In genomic region chr1:234848972-234849641, GRCh38 we compare ENCODE assay signal across 9 cellular contexts.
A peak's percentile ranks its signal among the peaks of the same experiment; 100 is the strongest.
DNase-seq lines count a peak whose midpoint lies in the region; ATAC-seq and TF ChIP-seq lines count a peak whose summit lies in the region.
"Had no signal": no experiment of that assay in that cellular context is flagged by ENCODE, and none has a peak within 500 bp of the region (broad histone marks: within the 10 kb centered on the region; RNA-seq: fewer than 3 reads in every experiment).

No MANE protein-coding gene starts in this region.

- POLR2A ChIA-PET in MCF 10A (lab: Yijun Ruan, JAX): interaction anchor here (0.5 kb wide), 1 partner anchor 103 kb away, joined by 3 read pairs; no protein-coding TSS in a partner anchor

- TF ChIP-seq EP300 in upper lobe of left lung (IDR thresholded peaks at IDR 0.05): no peak

- CTCF ChIA-PET in MCF 10A (lab: Yijun Ruan, JAX): interaction anchor here (0.9 kb wide), 1 partner anchor 18 kb away, joined by 4 read pairs; no protein-coding TSS in a partner anchor

- BruUV-seq in MCF 10A (replicated peaks; lab: Mats Ljungman, UMichigan): no TSS peak

- TF ChIP-seq POLR2A in breast epithelium (IDR thresholded peaks at IDR 0.05) (no peak), upper lobe of left lung (IDR thresholded peaks at IDR 0.05) (no peak)

- intact Hi-C loops in MCF 10A (cut with micrococcal nuclease) (no loop called here), breast epithelium (cut with DNase I; ENCODE audit: low total_unique reads) (no loop called here), left ventricle myocardium inferior (cut with micrococcal nuclease) (no loop called here)

- H3K9me3 Mint-ChIP-seq in MCF 10A (ENCODE audit: unreplicated experiment): no peaks in the 10 kb centered on the region
- H3K9me3 Mint-ChIP-seq: CD4-positive, CD25-positive, alpha-beta regulatory T cell had no signal

- no peak for TF ChIP-seq CTCF in MCF 10A (IDR thresholded peaks at IDR 0.05; ENCODE audit: unreplicated experiment)
- TF ChIP-seq CTCF in breast epithelium (IDR thresholded peaks at IDR 0.05): no peak
- peak; percentile 13 for TF ChIP-seq CTCF in left ventricle myocardium inferior (IDR thresholded peaks at IDR 0.05; ENCODE audit: borderline replicate concordance)
- TF ChIP-seq CTCF in upper lobe of left lung (IDR thresholded peaks at IDR 0.05): no peak

- H3K4me1 ChIP-seq in breast epithelium: no peaks in the 10 kb centered on the region
- H3K4me1 ChIP-seq in left ventricle myocardium inferior: peaks cover 28% of the 10 kb centered on the region
- peaks cover 28 to 45% (median 32%) of the 10 kb centered on the region in 4 donors for H3K4me1 ChIP-seq in upper lobe of left lung

- no peaks in the 10 kb centered on the region for H3K36me3 Mint-ChIP-seq in MCF 10A (ENCODE audit: insufficient read depth, unreplicated experiment)
- H3K36me3 Mint-ChIP-seq: CD4-positive, CD25-positive, alpha-beta regulatory T cell had no signal

- no peaks in the 10 kb centered on the region for H3K9me3 ChIP-seq in breast epithelium
- no peaks in the 10 kb centered on the region for H3K9me3 ChIP-seq in left ventricle myocardium inferior (replicated peaks)
- H3K9me3 ChIP-seq in upper lobe of left lung: no peaks in the 10 kb centered on the region

- no peak overlapping the region for H3K4me3 Mint-ChIP-seq in MCF 10A (ENCODE audit: unreplicated experiment)
- H3K4me3 Mint-ChIP-seq: CD4-positive, CD25-positive, alpha-beta regulatory T cell had no signal

- DNase-seq in MCF 10A (ENCODE audit: unreplicated experiment) (peak; percentile 37), breast epithelium (ENCODE audit: low spot score in 2 of 2) (no peak), left ventricle myocardium inferior (no peak), upper lobe of left lung (peak in 1 of 2 donors; percentile 40), left lobe of liver (ENCODE audit: low spot score) (no peak), NCI-H2227 (lab: John Stamatoyannopoulos, UW; ENCODE audit: unreplicated experiment) (no peak)
- DNase-seq: CD4-positive, CD25-positive, alpha-beta regulatory T cell had no signal

- H3K4me3 ChIP-seq in breast epithelium (no peak overlapping the region), left ventricle myocardium inferior (no peak overlapping the region), upper lobe of left lung (no peak overlapping the region)

- H3K27me3 Mint-ChIP-seq in MCF 10A (ENCODE audit: insufficient read depth, unreplicated experiment): no peaks in the 10 kb centered on the region

- ATAC-seq in SK-N-SH treated with all-trans-retinoic acid at 6 μM for 48 hours: peak; percentile 21; the same call in 1 of the 3 replicates
- ATAC-seq in upper lobe of left lung (ENCODE audit: low FRiP score in 2 of 2): peak; percentile 56 to 73
- no peak for ATAC-seq in left lobe of liver
- no peak for ATAC-seq in HG03442 (IDR thresholded peaks at IDR 0.05; ENCODE audit: unreplicated experiment)

- WGBS in upper lobe of left lung, 2 donors: 44 to 54% methylated on average over 6 of the region's 6 CpGs

- H3K27ac ChIP-seq in breast epithelium (peak overlapping the region in 1 of 2 donors; percentile 19), left ventricle myocardium inferior (replicated peaks) (peak overlapping the region; percentile 36), upper lobe of left lung (peak overlapping the region; percentile 6 to 64 (median 46))

- H3K27me3 ChIP-seq in breast epithelium (no peaks in the 10 kb centered on the region), left ventricle myocardium inferior (ENCODE audit: low read depth) (no peaks in the 10 kb centered on the region), upper lobe of left lung (no peaks in the 10 kb centered on the region)

- H3K4me1 Mint-ChIP-seq in MCF 10A (ENCODE audit: insufficient read depth, unreplicated experiment): peaks cover 19% of the 10 kb centered on the region

- H3K27ac Mint-ChIP-seq in MCF 10A (ENCODE audit: low read depth, unreplicated experiment): no peak overlapping the region

- H3K36me3 ChIP-seq in breast epithelium: no peaks in the 10 kb centered on the region
- H3K36me3 ChIP-seq in left ventricle myocardium inferior: no peaks in the 10 kb centered on the region
- no peaks in the 10 kb centered on the region for H3K36me3 ChIP-seq in upper lobe of left lung

TF ChIP-seq in SK-N-SH treated with all-trans-retinoic acid at 6 μM for 48 hours, 23 proteins besides CTCF, POLR2A, EP300 and RAD21:
- TF ChIP-seq ESRRG (CRISPR knock-in tag; IDR thresholded peaks at IDR 0.05) (no peak), ZNF565 (CRISPR knock-in tag; conservative IDR thresholded peaks at IDR 0.05; ENCODE audit: low read depth) (no peak)
TF ChIP-seq in SK-N-SH treated with all-trans-retinoic acid at 6 μM for 48 hours: peak in this region for 0.

Comparison
In these comparisons a context has a peak if more than half of its experiments do, and no peak if none do; other contexts are left out.
1. ATAC-seq: peak in SK-N-SH treated with all-trans-retinoic acid at 6 μM for 48 hours (single experiment) and upper lobe of left lung (2 of 2); none in left lobe of liver (single experiment) and HG03442 (single experiment).